In the genomic region with DNA sequence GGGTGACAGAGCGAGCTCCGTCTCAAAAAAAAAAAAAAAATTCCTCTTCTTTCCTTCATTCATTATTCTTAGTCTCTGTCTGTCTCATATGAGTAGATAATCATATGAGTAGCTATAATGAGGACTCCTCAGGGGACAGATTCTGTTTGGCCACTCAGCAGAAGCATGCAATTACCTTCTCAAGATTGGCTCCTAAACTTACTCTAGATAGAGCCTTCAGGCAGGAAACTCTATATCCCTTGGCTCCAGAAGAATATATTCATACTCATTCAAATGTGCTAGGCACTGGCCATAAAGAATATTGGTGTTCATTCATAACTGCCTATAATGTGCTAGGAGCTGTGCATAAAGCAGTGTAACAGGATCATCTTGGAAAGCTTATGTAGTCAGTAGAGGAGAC, we compare ENCODE assay signal across 12 cellular contexts. TPM values are rescaled to one million over a fixed set of nuclear protein-coding genes. Genes with fewer than 3 reads are reported as not detected.
DNase-seq lines count a peak whose midpoint lies in the region; ATAC-seq and TF ChIP-seq lines count a peak whose summit lies in the region.
"Had no signal": no experiment of that assay in that cellular context is flagged by ENCODE, and none has a peak within 500 bp of the region (broad histone marks: within the 10 kb centered on the region; RNA-seq: fewer than 3 reads in every experiment).

No MANE protein-coding gene starts in this region.

- H3K36me3 Mint-ChIP-seq in IgD-negative memory B cell (peaks cover 3% of the 10 kb centered on the region), nephron (ENCODE audit: low read depth) (peaks cover 41% of the 10 kb centered on the region)
- peaks cover 8% of the 10 kb centered on the region for H3K36me3 Mint-ChIP-seq in activated naive CD8-positive, alpha-beta T cell

- peak in 2 of 3 experiments; percentile 31 to 32 for DNase-seq in NCI-H1417 (lab: John Stamatoyannopoulos, UW)
- no peak for DNase-seq in NCI-H1417 treated with DMSO at 0.1 percent for 48 hours (lab: John Stamatoyannopoulos, UW)
- no peak for DNase-seq in NOMO-1 treated with dmso at 0.1 percent for 144 hours (lab: John Stamatoyannopoulos, UW; ENCODE audit: unreplicated experiment)
- no peak for DNase-seq in WERI-Rb-1
- DNase-seq: hypothalamus; stimulated activated CD4-positive, alpha-beta T cell treated with anti-CD3 and anti-CD28 coated beads, Interleukin-1b, Interleukin-23, amount 100 ng/mL, for 48 hours; stomach had no signal

- TF ChIP-seq CTCF in nephron (IDR thresholded peaks at IDR 0.05; ENCODE audit: unreplicated experiment in 3 of 3): no peak
- no peak for TF ChIP-seq CTCF in WERI-Rb-1 (IDR thresholded peaks at IDR 0.05; ENCODE audit: low read depth, low read length)

- H3K36me3 ChIP-seq in WERI-Rb-1: peaks cover 66% of the 10 kb centered on the region

- no peaks in the 10 kb centered on the region for H3K9me3 ChIP-seq in WERI-Rb-1 (ENCODE audit: severe bottlenecking)
- H3K9me3 ChIP-seq: A549, stomach had no signal

- H3K27me3 Mint-ChIP-seq in IgD-negative memory B cell (no peaks in the 10 kb centered on the region), nephron (ENCODE audit: low read depth) (no peaks in the 10 kb centered on the region)
- H3K27me3 Mint-ChIP-seq in activated naive CD8-positive, alpha-beta T cell: no peaks in the 10 kb centered on the region

- H3K27me3 ChIP-seq in WERI-Rb-1 (ENCODE audit: insufficient read depth, low read depth, severe bottlenecking): no peaks in the 10 kb centered on the region
- H3K27me3 ChIP-seq: stomach had no signal

- H3K4me3 Mint-ChIP-seq in IgD-negative memory B cell (peak overlapping the region in 3 of 4 donors; percentile 8 to 68 (median 14)), nephron (peak overlapping the region; percentile 64 to 78 (median 71))
- H3K4me3 Mint-ChIP-seq in activated naive CD8-positive, alpha-beta T cell: peak overlapping the region; percentile 64

- H3K4me1 Mint-ChIP-seq in IgD-negative memory B cell: peaks cover 11 to 21% (median 18%) of the 10 kb centered on the region in 3 donors
- H3K4me1 Mint-ChIP-seq in activated naive CD8-positive, alpha-beta T cell (ENCODE audit: low read depth): peaks cover 26% of the 10 kb centered on the region
- H3K4me1 Mint-ChIP-seq in nephron: peaks cover 17% of the 10 kb centered on the region

- no peak for ATAC-seq in HG03439 (IDR thresholded peaks at IDR 0.05; ENCODE audit: unreplicated experiment)
- ATAC-seq: A549 had no signal

- H3K9me3 Mint-ChIP-seq in IgD-negative memory B cell: no peaks in the 10 kb centered on the region
- H3K9me3 Mint-ChIP-seq in activated naive CD8-positive, alpha-beta T cell (ENCODE audit: low read depth): no peaks in the 10 kb centered on the region
- no peaks in the 10 kb centered on the region for H3K9me3 Mint-ChIP-seq in nephron

- H3K27ac Mint-ChIP-seq in IgD-negative memory B cell (peak overlapping the region in 1 of 3 donors; percentile 28), nephron (peak overlapping the region; percentile 56 to 83 (median 65))
- H3K27ac Mint-ChIP-seq in activated naive CD8-positive, alpha-beta T cell: peak overlapping the region; percentile 72

- H3K4me3 ChIP-seq in WERI-Rb-1 (ENCODE audit: low read depth, low read length): no peak overlapping the region
- H3K4me3 ChIP-seq: A549, stomach had no signal

- H3K27ac ChIP-seq in WERI-Rb-1: no peak overlapping the region

RNA-seq across cellular contexts. Expression of a gene that starts 2.2 kb away (rescaled TPM):
- polyA plus RNA-seq in IgD-negative memory B cell: 23.6 TPM

RNA-seq across cellular contexts. Expression of a gene that starts 29.8 kb away (rescaled TPM):
- 82.7 TPM for polyA plus RNA-seq in IgD-negative memory B cell

RNA-seq across cellular contexts. Expression of a gene that starts 30.6 kb away (rescaled TPM):
- 108 TPM for polyA plus RNA-seq in IgD-negative memory B cell

RNA-seq across cellular contexts. Expression of a gene that starts 32.3 kb away (rescaled TPM):
- polyA plus RNA-seq in IgD-negative memory B cell: 127 TPM

RNA-seq across cellular contexts. Expression of a gene that starts 40.4 kb away (rescaled TPM):
- polyA plus RNA-seq in IgD-negative memory B cell: 0.89 TPM

Comparison
In these comparisons a context has a peak if more than half of its experiments do, and no peak if none do; other contexts are left out.
1. DNase-seq: peak in NCI-H1417 (2 of 3); none in NCI-H1417 treated with DMSO at 0.1 percent for 48 hours (single experiment), NOMO-1 treated with dmso at 0.1 percent for 144 hours (single experiment) and WERI-Rb-1 (single experiment).
2. H3K4me3 Mint-ChIP-seq: peak in every context shown above with its lines; median percentile 71 in nephron; 64 in activated naive CD8-positive, alpha-beta T cell; 14 in IgD-negative memory B cell.